10 cellular contexts compared by ENCODE assay signal in genomic region chr1:155320252-155320651, GRCh38. TPM values are rescaled to one million over a fixed set of nuclear protein-coding genes. Genes with fewer than 3 reads are reported as not detected.
A peak's percentile ranks its signal among the peaks of the same experiment; 100 is the strongest.
DNase-seq lines count a peak whose midpoint lies in the region; ATAC-seq and TF ChIP-seq lines count a peak whose summit lies in the region.
"Had no signal": no experiment of that assay in that cellular context is flagged by ENCODE, and none has a peak within 500 bp of the region (broad histone marks: within the 10 kb centered on the region; RNA-seq: fewer than 3 reads in every experiment).

No MANE protein-coding gene starts in this region.

- peaks cover 27% of the 10 kb centered on the region for H3K4me1 Mint-ChIP-seq in stimulated activated naive CD8-positive, alpha-beta T cell treated with anti-CD3 and anti-CD28 coated beads, Interleukin-15, Interleukin-2, amounts not matched to agents 100 ng/mL and 50 ng/mL, for 24 hours (ENCODE audit: low read depth)
- H3K4me1 Mint-ChIP-seq in naive B cell, result peaks cover 29 to 47% (median 30%) of the 10 kb centered on the region in 3 donors

- H3K27me3 Mint-ChIP-seq in stimulated activated naive CD8-positive, alpha-beta T cell treated with anti-CD3 and anti-CD28 coated beads, Interleukin-15, Interleukin-2, amounts not matched to agents 100 ng/mL and 50 ng/mL, for 24 hours, result no peaks in the 10 kb centered on the region
- H3K27me3 Mint-ChIP-seq in naive B cell, result no peaks in the 10 kb centered on the region

- peak overlapping the region; percentile 63 for H3K4me3 Mint-ChIP-seq in stimulated activated naive CD8-positive, alpha-beta T cell treated with anti-CD3 and anti-CD28 coated beads, Interleukin-15, Interleukin-2, amounts not matched to agents 100 ng/mL and 50 ng/mL, for 24 hours
- peak overlapping the region; percentile 80 to 90 (median 86) for H3K4me3 Mint-ChIP-seq in naive B cell

- H3K4me3 ChIP-seq in colonic mucosa (peak overlapping the region; percentile 25), aorta (ENCODE audit: low read length in 2 of 2) (peak overlapping the region; percentile 27 to 50)
- H3K4me3 ChIP-seq: mucosa of descending colon had no signal

- peak overlapping the region in 1 of 2 donors; percentile 52 for H3K9ac ChIP-seq in colonic mucosa (ENCODE audit: low read depth in 2 of 2, low read length in 2 of 2)

- no peaks in the 10 kb centered on the region for H3K9me3 Mint-ChIP-seq in stimulated activated naive CD8-positive, alpha-beta T cell treated with anti-CD3 and anti-CD28 coated beads, Interleukin-15, Interleukin-2, amounts not matched to agents 100 ng/mL and 50 ng/mL, for 24 hours
- no peaks in the 10 kb centered on the region for H3K9me3 Mint-ChIP-seq in naive B cell

- in situ Hi-C loops in ACHN (cut with HindIII; ENCODE audit: low pct_ligation_motif_present, low pct_unique_long_range_greater_than_20kb, low sequenced_read_pairs), result loop anchor here (5.0 kb wide), 1 partner anchor 48 kb away; the partner anchor contains the start of gene CLK2

- H3K27ac ChIP-seq in colonic mucosa (peak overlapping the region; percentile 96), aorta (ENCODE audit: low read depth in 1 of 2, low read length in 2 of 2) (peak overlapping the region in 1 of 2 donors; percentile 49)

- peaks cover 34% of the 10 kb centered on the region for H3K36me3 Mint-ChIP-seq in stimulated activated naive CD8-positive, alpha-beta T cell treated with anti-CD3 and anti-CD28 coated beads, Interleukin-15, Interleukin-2, amounts not matched to agents 100 ng/mL and 50 ng/mL, for 24 hours (ENCODE audit: low read depth)
- H3K36me3 Mint-ChIP-seq in naive B cell, result peaks cover 0 to 8% of the 10 kb centered on the region in 2 donors

- H3K27me3 ChIP-seq in colonic mucosa, result no peaks in the 10 kb centered on the region
- H3K27me3 ChIP-seq in aorta (ENCODE audit: control insufficient read depth in 1 of 2, insufficient read depth in 2 of 2, low read length in 1 of 2), result no peaks in the 10 kb centered on the region

- no peak for TF ChIP-seq CTCF in colonic mucosa (IDR thresholded peaks at IDR 0.05)

- no peaks in the 10 kb centered on the region for H3K9me3 ChIP-seq in colonic mucosa
- no peaks in the 10 kb centered on the region for H3K9me3 ChIP-seq in aorta (ENCODE audit: control insufficient read depth, low read length)
- H3K9me3 ChIP-seq: mucosa of descending colon had no signal

- no peak for ATAC-seq in stimulated activated naive CD8-positive, alpha-beta T cell treated with anti-CD3 and anti-CD28 coated beads, Interleukin-15, Interleukin-2, amounts not matched to agents 100 U/mL and 50 U/mL, for 24 hours
- ATAC-seq in naive B cell (ENCODE audit: low read depth in 2 of 2), result no peak
- ATAC-seq in aorta (ENCODE audit: low FRiP score), result no peak
- ATAC-seq in GM21447 (IDR thresholded peaks at IDR 0.05; ENCODE audit: unreplicated experiment), result no peak
- ATAC-seq in GM19397 (IDR thresholded peaks at IDR 0.05; ENCODE audit: unreplicated experiment), result no peak

- no peaks in the 10 kb centered on the region for H3K36me3 ChIP-seq in colonic mucosa
- H3K36me3 ChIP-seq in aorta (ENCODE audit: control insufficient read depth in 1 of 2, insufficient read depth in 2 of 2, low read length in 1 of 2), result no peaks in the 10 kb centered on the region

- no peak overlapping the region for H3K27ac Mint-ChIP-seq in stimulated activated naive CD8-positive, alpha-beta T cell treated with anti-CD3 and anti-CD28 coated beads, Interleukin-15, Interleukin-2, amounts not matched to agents 100 ng/mL and 50 ng/mL, for 24 hours
- H3K27ac Mint-ChIP-seq in naive B cell, result peak overlapping the region in 4 of 6 donors; percentile 33 to 74 (median 54)

- WGBS in aorta, 2 donors, result 15 to 30% methylated on average over 11 of the region's 11 CpGs

- peaks cover 14% of the 10 kb centered on the region for H3K4me1 ChIP-seq in colonic mucosa
- H3K4me1 ChIP-seq in aorta (ENCODE audit: control insufficient read depth in 1 of 2, insufficient read depth in 2 of 2, low read length in 2 of 2), result no peaks in the 10 kb centered on the region

- no peak for DNase-seq in stimulated activated naive CD8-positive, alpha-beta T cell treated with anti-CD3 and anti-CD28 coated beads, Interleukin-15, Interleukin-2, amounts not matched to agents 100 U/mL and 50 U/mL, for 24 hours
- no peak for DNase-seq in colonic mucosa
- no peak for DNase-seq in naive B cell
- peak in 1 of 2 donors; percentile 59 for DNase-seq in aorta
- no peak for DNase-seq in ACHN
- DNase-seq: NCI-H1436 treated with DMSO at 0.1 percent for 48 hours had no signal

- intact Hi-C loops in colonic mucosa (cut with DNase I), result loop anchor here (5.0 kb wide), 2 partner anchors 43 to 68 kb away; partner anchors contain the start of gene HCN3
- intact Hi-C loops in aorta (cut with DNase I), result loop anchor here (5.0 kb wide), 4 partner anchors 58 to 128 kb away; partner anchors contain the start of genes MTX1 (in 1 of the 2), SCAMP3 (in 1 of the 2) and THBS3 (in 1 of the 2)

RNA-seq across cellular contexts. Expression of gene RUSC1, which starts 0.4 kb away (rescaled TPM):
- total RNA-seq in colonic mucosa (100 to 1,000 TPM in 1 of 2 donors, 10 to 100 TPM in 1; 68.4 to 113 TPM), aorta (10 to 100 TPM; 41.2 to 50.8 TPM)
- polyA plus RNA-seq in naive B cell (ENCODE audit: low read depth in 6 of 6) (1 to 10 TPM in 5 of 6 donors, not detected in 1; 3.4 to 6.5 (median 5.0) TPM), aorta (100 to 1,000 TPM in 1 of 2 donors, 10 to 100 TPM in 1; 19.7 to 102 TPM)

RNA-seq across cellular contexts. Expression of gene FDPS, which starts 11.6 kb away (rescaled TPM):
- total RNA-seq in colonic mucosa, result 100 to 1,000 TPM; 300 to 501 TPM
- polyA plus RNA-seq in naive B cell (ENCODE audit: low read depth in 6 of 6), result 100 to 1,000 TPM in 5 of 6 donors, 10 to 100 TPM in 1; 99.4 to 187 (median 117) TPM
- total RNA-seq in aorta, result 100 to 1,000 TPM in 1 of 2 donors, 10 to 100 TPM in 1; 88.6 to 104 TPM
- polyA plus RNA-seq in aorta, result 100 to 1,000 TPM in 1 of 2 donors, 10 to 100 TPM in 1; 72.9 to 127 TPM

RNA-seq across cellular contexts. Expression of gene PKLR, which starts 19.0 kb away (rescaled TPM):
- total RNA-seq in colonic mucosa (1 to 10 TPM; 1.6 to 2.9 TPM), aorta (not detected)
- polyA plus RNA-seq in naive B cell (ENCODE audit: low read depth in 6 of 6) (not detected), aorta (1 to 10 TPM in 1 of 2 donors, not detected in 1; 1.0 TPM)

RNA-seq across cellular contexts. Expression of gene HCN3, which starts 43.0 kb away (rescaled TPM):
- total RNA-seq in colonic mucosa, result 10 to 100 TPM; 12.4 to 12.8 TPM
- polyA plus RNA-seq in naive B cell (ENCODE audit: low read depth in 6 of 6), result under 1 TPM in 2 of 6 donors, not detected in 4; 0.08 to 0.33 TPM
- total RNA-seq in aorta, result 1 to 10 TPM; 1.8 to 5.7 TPM
- polyA plus RNA-seq in aorta, result 1 to 10 TPM in 1 of 2 donors, under 1 TPM in 1; 0.13 to 3.1 TPM

RNA-seq across cellular contexts. Expression of gene CLK2, which starts 46.9 kb away (rescaled TPM):
- 10 to 100 TPM; 31.7 to 66.4 TPM for total RNA-seq in colonic mucosa
- 10 to 100 TPM; 11.6 to 28.2 (median 18.1) TPM for polyA plus RNA-seq in naive B cell (ENCODE audit: low read depth in 6 of 6)
- 10 to 100 TPM; 39.6 to 63.0 TPM for total RNA-seq in aorta
- 10 to 100 TPM in 1 of 2 donors, 1 to 10 TPM in 1; 9.3 to 88.6 TPM for polyA plus RNA-seq in aorta
